Comparison of ENCODE assay signal across 22 cellular contexts in genomic region chr15:68596691-68597090, GRCh38. TPM values are rescaled to one million over a fixed set of nuclear protein-coding genes. Genes with fewer than 3 reads are reported as not detected.
DNase-seq lines count a peak whose midpoint lies in the region; FAIRE-seq and TF ChIP-seq lines count a peak whose summit lies in the region.
"Had no signal": no experiment of that assay in that cellular context is flagged by ENCODE, and none has a peak within 500 bp of the region (broad histone marks: within the 10 kb centered on the region; RNA-seq: fewer than 3 reads in every experiment).

No MANE protein-coding gene starts in this region.

- no peak overlapping the region for H3K27ac ChIP-seq in BLaER1 treated with 17β-estradiol and CSF1 and Interleukin-3, amounts not matched to agents 10 nM and 100 nM
- H3K27ac ChIP-seq in cingulate gyrus (ENCODE audit: low read depth, low read length) (peak overlapping the region; percentile 65), mesenchymal stem cell (ENCODE audit: low read length, poor library complexity, severe bottlenecking) (no peak overlapping the region), kidney (ENCODE audit: low read depth in 2 of 2, low read length in 2 of 2) (no peak overlapping the region)

- no peak overlapping the region for H2AK5ac ChIP-seq in mesenchymal stem cell (ENCODE audit: low read length, severe bottlenecking)

- intact Hi-C loops in kidney (cut with DNase I) = no loop called here

- no peak for FAIRE-seq in kidney (lab: Jason Lieb, UNC)
- FAIRE-seq: D721Med had no signal

- no peak overlapping the region for H2BK5ac ChIP-seq in mesenchymal stem cell (ENCODE audit: low read depth, low read length, poor library complexity, severe bottlenecking)

- no peak overlapping the region for H3K4me3 ChIP-seq in BLaER1 treated with 17β-estradiol and CSF1 and Interleukin-3, amounts not matched to agents 10 nM and 100 nM
- H3K4me3 ChIP-seq in adipocyte (ENCODE audit: low read length) (no peak overlapping the region), mesenchymal stem cell (ENCODE audit: insufficient read depth in 1 of 2, low read depth in 1 of 2, low read length in 2 of 2) (no peak overlapping the region), kidney (ENCODE audit: low read length in 2 of 2) (no peak overlapping the region)

- no peak overlapping the region for H3K14ac ChIP-seq in mesenchymal stem cell (ENCODE audit: low read length in 2 of 2)

- no peak overlapping the region for H2BK15ac ChIP-seq in mesenchymal stem cell (ENCODE audit: low read depth, poor library complexity, severe bottlenecking)

- H3K23ac ChIP-seq in mesenchymal stem cell (ENCODE audit: low read length in 2 of 2) = no peak overlapping the region

- H4K91ac ChIP-seq in mesenchymal stem cell (ENCODE audit: low read length) = peak overlapping the region; percentile 28

- peaks cover 64 to 94% (median 84%) of the 10 kb centered on the region in 10 experiments for H3K4me1 ChIP-seq in BLaER1 treated with 17β-estradiol and CSF1 and Interleukin-3, amounts not matched to agents 10 nM and 100 nM
- H3K4me1 ChIP-seq in adipocyte (ENCODE audit: control insufficient read depth, insufficient read depth, low read length) (peaks cover 78% of the 10 kb centered on the region), mesenchymal stem cell (ENCODE audit: control insufficient read depth, insufficient read depth, low read depth, low read length) (peaks cover 44% of the 10 kb centered on the region), kidney (ENCODE audit: control insufficient read depth in 1 of 2, insufficient read depth in 1 of 2, low read depth in 1 of 2, low read length in 2 of 2) (peaks cover 0 to 18% of the 10 kb centered on the region in 2 donors)

- peak overlapping the region in 1 of 2 experiments; percentile 61 for H3K18ac ChIP-seq in mesenchymal stem cell (ENCODE audit: low read depth in 1 of 2, low read length in 2 of 2)

- DNase-seq in adipocyte (ENCODE audit: low read depth) = no peak
- no peak for DNase-seq in mesenchymal stem cell
- no peak for DNase-seq in kidney
- DNase-seq in NCI-H146 treated with DMSO at 0.1 percent for 48 hours (lab: John Stamatoyannopoulos, UW; ENCODE audit: unreplicated experiment) = no peak
- no peak for DNase-seq in islet precursor cell
- no peak for DNase-seq in iPS-NIHi11 (ENCODE audit: low spot score)
- DNase-seq: 8988T; ACHN; CD4-positive, CD25-positive, alpha-beta regulatory T cell; H7; KBM-7; NCI-H1694; NCI-H2029 treated with DMSO at 0.1 percent for 48 hours; NCI-H2227 treated with DMSO at 0.1 percent for 48 hours; NCI-H526 treated with DMSO at 0.1 percent for 48 hours; RPMI8226; SHP77 treated with DMSO at 0.1 percent for 48 hours had no signal

- WGBS in mesenchymal stem cell = 98% methylated on average over 6 of the region's 9 CpGs

- peak overlapping the region in 1 of 2 experiments; percentile 56 for H2BK12ac ChIP-seq in mesenchymal stem cell (ENCODE audit: low read length in 2 of 2)

- H3K36me3 ChIP-seq in BLaER1 treated with 17β-estradiol and CSF1 and Interleukin-3, amounts not matched to agents 10 nM and 100 nM = no peaks in the 10 kb centered on the region
- H3K36me3 ChIP-seq in adipocyte (ENCODE audit: control insufficient read depth, insufficient read depth, low read length, severe bottlenecking) (no peaks in the 10 kb centered on the region), mesenchymal stem cell (ENCODE audit: control insufficient read depth in 1 of 2, insufficient read depth in 2 of 2, low read depth in 1 of 2, low read length in 2 of 2) (peaks cover 0 to 3% of the 10 kb centered on the region in 2 experiments), kidney (ENCODE audit: control insufficient read depth in 1 of 2, insufficient read depth in 2 of 2, low read length in 2 of 2) (no peaks in the 10 kb centered on the region)

- H2AFZ ChIP-seq in mesenchymal stem cell (ENCODE audit: low read depth, low read length) = no peak overlapping the region

- peaks cover 34% of the 10 kb centered on the region for H3K79me1 ChIP-seq in mesenchymal stem cell (replicated peaks; ENCODE audit: low read length, poor library complexity, severe bottlenecking)

- H4K8ac ChIP-seq in mesenchymal stem cell (ENCODE audit: low read length) = peak overlapping the region; percentile 45

- H2BK120ac ChIP-seq in mesenchymal stem cell (ENCODE audit: low read depth, low read length) = no peak overlapping the region

- H3K27me3 ChIP-seq in BLaER1 treated with 17β-estradiol and CSF1 and Interleukin-3, amounts not matched to agents 10 nM and 100 nM = no peaks in the 10 kb centered on the region
- H3K27me3 ChIP-seq in adipocyte (replicated peaks; ENCODE audit: control insufficient read depth, insufficient read depth, low read length) (no peaks in the 10 kb centered on the region), mesenchymal stem cell (ENCODE audit: control insufficient read depth in 1 of 2, insufficient read depth in 1 of 2, low read length in 2 of 2) (no peaks in the 10 kb centered on the region)

- H4K20me1 ChIP-seq in BLaER1 treated with 17β-estradiol and CSF1 and Interleukin-3, amounts not matched to agents 10 nM and 100 nM = peaks cover 0 to 83% (median 16%) of the 10 kb centered on the region in 11 experiments; a peak in 8 of 22 replicates

- no peaks in the 10 kb centered on the region for H3K9me3 ChIP-seq in BLaER1 treated with 17β-estradiol and CSF1 and Interleukin-3, amounts not matched to agents 10 nM and 100 nM (replicated peaks in 1 of 11)
- no peaks in the 10 kb centered on the region for H3K9me3 ChIP-seq in adipocyte (ENCODE audit: control insufficient read depth, low read length)
- H3K9me3 ChIP-seq in mesenchymal stem cell (ENCODE audit: control insufficient read depth, low read length) = no peaks in the 10 kb centered on the region
- H3K9me3 ChIP-seq in kidney (ENCODE audit: control insufficient read depth in 1 of 2, low read length in 2 of 2) = no peaks in the 10 kb centered on the region

- H3K9ac ChIP-seq in BLaER1 treated with 17β-estradiol and CSF1 and Interleukin-3, amounts not matched to agents 10 nM and 100 nM = no peak overlapping the region
- H3K9ac ChIP-seq in adipocyte (ENCODE audit: low read length) (peak overlapping the region; percentile 38), mesenchymal stem cell (ENCODE audit: low read length) (no peak overlapping the region), kidney (ENCODE audit: low read length in 2 of 2) (no peak overlapping the region)

- H3K4ac ChIP-seq in mesenchymal stem cell (ENCODE audit: low read depth in 1 of 2, low read length in 2 of 2) = no peak overlapping the region

- TF ChIP-seq CTCF in kidney (IDR thresholded peaks at IDR 0.05; ENCODE audit: borderline replicate concordance, extremely low read depth, insufficient read depth) = no peak

- peak overlapping the region in 7 of 11 experiments; percentile 10 to 81 (median 24); a peak in 7 of 22 replicates for H3K4me2 ChIP-seq in BLaER1 treated with 17β-estradiol and CSF1 and Interleukin-3, amounts not matched to agents 10 nM and 100 nM
- no peak overlapping the region for H3K4me2 ChIP-seq in mesenchymal stem cell (ENCODE audit: low read length, poor library complexity, severe bottlenecking)

RNA-seq across cellular contexts. Expression of gene CORO2B, which starts 17.9 kb away (rescaled TPM):
- 6.0 TPM for polyA plus RNA-seq in mesenchymal stem cell (2013, experiment 1 of 2)
- polyA plus RNA-seq in mesenchymal stem cell (2013, experiment 2 of 2) = 6.3 TPM
- total RNA-seq in kidney = 7.9 TPM
- 9.0 TPM for polyA plus RNA-seq in kidney (ENCODE audit: insufficient read depth, low read depth, low replicate concordance)
- total RNA-seq: CD4-positive, CD25-positive, alpha-beta regulatory T cell; G401; NCI-H460 had no signal
- polyA plus RNA-seq: CD4-positive, CD25-positive, alpha-beta regulatory T cell had no signal
